ENCODE assay signal across 13 cellular contexts in genomic region chr15:52011711-52012144, GRCh38. TPM values are rescaled to one million over a fixed set of nuclear protein-coding genes. Genes with fewer than 3 reads are reported as not detected.
A peak's percentile ranks its signal among the peaks of the same experiment; 100 is the strongest.
DNase-seq lines count a peak whose midpoint lies in the region; ATAC-seq and TF ChIP-seq lines count a peak whose summit lies in the region.
"Had no signal": no experiment of that assay in that cellular context is flagged by ENCODE, and none has a peak within 500 bp of the region (broad histone marks: within the 10 kb centered on the region; RNA-seq: fewer than 3 reads in every experiment).

No MANE protein-coding gene starts in this region.

- H3K27me3 Mint-ChIP-seq in activated CD8-positive, alpha-beta memory T cell treated with anti-CD3 and anti-CD28 coated beads, Interleukin-2, amount 10 ng/mL, durations not matched to agents 7 days and 5 days: no peaks in the 10 kb centered on the region
- H3K27me3 Mint-ChIP-seq: effector memory CD8-positive, alpha-beta T cell had no signal

- CTCF ChIA-PET in activated CD8-positive, alpha-beta memory T cell treated with anti-CD3 and anti-CD28 coated beads, Interleukin-2, amount 10 ng/mL, durations not matched to agents 7 days and 5 days (lab: Charles Lee): interaction anchor here (1.2 kb wide), 2 partner anchors 9 to 67 kb away, joined by 4 to 5 read pairs; no protein-coding TSS in a partner anchor

- no peak for TF ChIP-seq POLR2A in transverse colon (IDR thresholded peaks at IDR 0.05)

- no peak for TF ChIP-seq CTCF in transverse colon (IDR thresholded peaks at IDR 0.05)

- no peaks in the 10 kb centered on the region for H3K27me3 ChIP-seq in transverse colon
- H3K27me3 ChIP-seq: thyroid gland had no signal

- intact Hi-C loops in transverse colon (cut with DNase I; ENCODE audit: low total_unique reads): no loop called here

- peak; percentile 23 for TF ChIP-seq EP300 in transverse colon (IDR thresholded peaks at IDR 0.05; ENCODE audit: low read depth)

- no peak overlapping the region for H3K4me3 Mint-ChIP-seq in activated CD8-positive, alpha-beta memory T cell treated with anti-CD3 and anti-CD28 coated beads, Interleukin-2, amount 10 ng/mL, durations not matched to agents 7 days and 5 days
- H3K4me3 Mint-ChIP-seq: effector memory CD8-positive, alpha-beta T cell had no signal

- H3K36me3 ChIP-seq in transverse colon: no peaks in the 10 kb centered on the region
- H3K36me3 ChIP-seq: thyroid gland had no signal

- in situ Hi-C loops in transverse colon (cut with MboI; ENCODE audit: low pct_ligation_motif_present in 1 of 4, low pct_unique_long_range_greater_than_20kb in 1 of 4, low sequenced_read_pairs in 3 of 4): no loop called here

- peaks cover 2% of the 10 kb centered on the region for H3K36me3 Mint-ChIP-seq in activated CD8-positive, alpha-beta memory T cell treated with anti-CD3 and anti-CD28 coated beads, Interleukin-2, amount 10 ng/mL, durations not matched to agents 7 days and 5 days

- peaks cover 62% of the 10 kb centered on the region for H3K4me1 Mint-ChIP-seq in activated CD8-positive, alpha-beta memory T cell treated with anti-CD3 and anti-CD28 coated beads, Interleukin-2, amount 10 ng/mL, durations not matched to agents 7 days and 5 days

- no peaks in the 10 kb centered on the region for H3K9me3 Mint-ChIP-seq in activated CD8-positive, alpha-beta memory T cell treated with anti-CD3 and anti-CD28 coated beads, Interleukin-2, amount 10 ng/mL, durations not matched to agents 7 days and 5 days (ENCODE audit: low read depth)
- H3K9me3 Mint-ChIP-seq: effector memory CD8-positive, alpha-beta T cell had no signal

- no peak overlapping the region for H3K4me3 ChIP-seq in transverse colon
- H3K4me3 ChIP-seq: SK-N-MC, thyroid gland had no signal

- H3K4me1 ChIP-seq in transverse colon: peaks cover 0 to 38% (median 6%) of the 10 kb centered on the region in 4 donors

- WGBS in transverse colon (ENCODE audit: low coverage in 1 of 2), 2 donors: 28% methylated on average over 3 of the region's 3 CpGs; no CpG with 5 or more reads in 1 of the 2 donors

- H3K9me3 ChIP-seq in transverse colon: no peaks in the 10 kb centered on the region
- H3K9me3 ChIP-seq: thyroid gland had no signal

- ATAC-seq in activated CD8-positive, alpha-beta memory T cell treated with anti-CD3 and anti-CD28 coated beads, Interleukin-2, amount 10 ng/mL, durations not matched to agents 7 days and 5 days: no peak
- no peak for ATAC-seq in HG03135 (IDR thresholded peaks at IDR 0.05; ENCODE audit: unreplicated experiment)
- ATAC-seq: effector memory CD8-positive, alpha-beta T cell had no signal

- peak overlapping the region; percentile 26 to 62 (median 42) for H3K27ac ChIP-seq in transverse colon
- H3K27ac ChIP-seq: SK-N-MC had no signal

- H3K27ac Mint-ChIP-seq in activated CD8-positive, alpha-beta memory T cell treated with anti-CD3 and anti-CD28 coated beads, Interleukin-2, amount 10 ng/mL, durations not matched to agents 7 days and 5 days: peak overlapping the region; percentile 58
- H3K27ac Mint-ChIP-seq: effector memory CD8-positive, alpha-beta T cell had no signal

- DNase-seq in activated CD8-positive, alpha-beta memory T cell treated with anti-CD3 and anti-CD28 coated beads, Interleukin-2, amount 10 ng/mL, durations not matched to agents 7 days and 5 days: no peak
- DNase-seq in activated CD8-positive, alpha-beta memory T cell treated with anti-CD3 and anti-CD28 coated beads for 24 hours: no peak
- DNase-seq in SHP77 treated with DMSO at 0.1 percent for 48 hours (lab: John Stamatoyannopoulos, UW): peak; percentile 34
- peak; percentile 87 for DNase-seq in globus pallidus (ENCODE audit: low spot score)
- DNase-seq in transverse colon: no peak
- DNase-seq in NCI-H524 treated with DMSO at 0.1 percent for 48 hours (lab: John Stamatoyannopoulos, UW): no peak
- no peak for DNase-seq in stimulated activated CD4-positive, alpha-beta T cell treated with anti-CD3 and anti-CD28 coated beads, Interleukin-2, amount 100 ng/mL, for 24 hours
- DNase-seq: AML-193; effector memory CD8-positive, alpha-beta T cell; HCEC 1CT had no signal

RNA-seq across cellular contexts. Expression of gene MAPK6, which starts 7.3 kb away (rescaled TPM):
- 10 to 100 TPM; 44.7 to 53.0 TPM for total RNA-seq in activated CD8-positive, alpha-beta memory T cell treated with anti-CD3 and anti-CD28 coated beads, Interleukin-2, amount 10 ng/mL, durations not matched to agents 7 days and 5 days
- total RNA-seq in transverse colon: 10 to 100 TPM; 30.3 to 69.4 (median 42.0) TPM

RNA-seq across cellular contexts. Expression of gene LEO1, which starts 40.1 kb away (rescaled TPM):
- total RNA-seq in activated CD8-positive, alpha-beta memory T cell treated with anti-CD3 and anti-CD28 coated beads, Interleukin-2, amount 10 ng/mL, durations not matched to agents 7 days and 5 days: 10 to 100 TPM; 33.4 to 34.9 TPM
- total RNA-seq in transverse colon: 10 to 100 TPM; 27.2 to 38.2 (median 30.9) TPM

Comparison
In these comparisons a context has a peak if more than half of its experiments do, and no peak if none do; other contexts are left out.
1. DNase-seq: peak in SHP77 treated with DMSO at 0.1 percent for 48 hours (single experiment) and globus pallidus (single experiment); none in activated CD8-positive, alpha-beta memory T cell treated with anti-CD3 and anti-CD28 coated beads, Interleukin-2, amount 10 ng/mL, durations not matched to agents 7 days and 5 days (single experiment), activated CD8-positive, alpha-beta memory T cell treated with anti-CD3 and anti-CD28 coated beads for 24 hours (single experiment), transverse colon (single experiment), NCI-H524 treated with DMSO at 0.1 percent for 48 hours (single experiment) and stimulated activated CD4-positive, alpha-beta T cell treated with anti-CD3 and anti-CD28 coated beads, Interleukin-2, amount 100 ng/mL, for 24 hours (0 of 2).